In the genomic region with DNA sequence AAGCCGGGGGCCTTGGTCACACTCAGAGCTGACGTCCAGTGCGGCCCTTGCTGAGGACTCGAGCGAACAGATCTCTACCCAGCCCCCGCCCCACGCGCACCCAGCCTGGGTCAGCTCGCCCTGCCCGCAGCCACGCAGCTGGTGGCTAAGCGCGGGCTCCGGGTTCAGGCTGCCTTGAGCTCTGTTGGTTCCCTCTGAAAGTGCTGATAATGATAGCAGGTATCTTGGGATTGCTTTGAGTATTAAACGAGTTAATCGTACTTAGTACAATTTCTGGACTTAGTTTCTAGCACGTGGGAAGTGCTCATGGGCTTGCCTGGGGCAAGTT, we compare ENCODE assay signal across 8 cellular contexts.
A peak's percentile ranks its signal among the peaks of the same experiment; 100 is the strongest.
DNase-seq lines count a peak whose midpoint lies in the region; ATAC-seq, FAIRE-seq and TF ChIP-seq lines count a peak whose summit lies in the region.

No MANE protein-coding gene starts in this region.

- ATAC-seq in A549: peak in 1 of 2 experiments; percentile 53; a peak in 2 of 6 replicates
- no peak for ATAC-seq in GM23338
- ATAC-seq in omental fat pad (ENCODE audit: low FRiP score): no peak
- ATAC-seq in HG03039 (IDR thresholded peaks at IDR 0.05; ENCODE audit: unreplicated experiment): no peak

- no peaks in the 10 kb centered on the region for H3K36me3 ChIP-seq in GM23338 (ENCODE audit: insufficient read depth)

- CTCF ChIA-PET in A549 (lab: Yijun Ruan, JAX): interaction anchor here (0.6 to 9.6 kb wide), 78 partner anchors 10 to 656 kb away, joined by 3 to 117 read pairs (median 5); no protein-coding TSS in a partner anchor

- no peaks in the 10 kb centered on the region for H3K36me3 Mint-ChIP-seq in GM23338 (ENCODE audit: low read depth)

- no peaks in the 10 kb centered on the region; the same call in 2 of the 3 replicates for H3K9me3 Mint-ChIP-seq in GM23338

- peaks cover 4% of the 10 kb centered on the region for H3K27me3 Mint-ChIP-seq in GM23338 (ENCODE audit: insufficient read depth, low read depth, poor library complexity)

- no peaks in the 10 kb centered on the region for H3F3A ChIP-seq in GM23338 (replicated peaks; ENCODE audit: low read depth)

- TF ChIP-seq RAD21 in A549 (conservative IDR thresholded peaks at IDR 0.05 in 1 of 2, IDR thresholded peaks at IDR 0.05 in 1 of 2): no peak; a peak in 1 of 5 replicates

- TF ChIP-seq EP300 in A549 (IDR thresholded peaks at IDR 0.05): no peak

- peak overlapping the region; percentile 57 for H3K4me3 ChIP-seq in A549
- H3K4me3 ChIP-seq in GM23338: peak overlapping the region; percentile 82
- peak overlapping the region; percentile 47 for H3K4me3 ChIP-seq in astrocyte of the cerebellum (ENCODE audit: low read depth, low read length)
- peak overlapping the region; percentile 41 for H3K4me3 ChIP-seq in mononuclear cell (ENCODE audit: low read length)

- H3K9me3 ChIP-seq in A549 (no peaks in the 10 kb centered on the region), mononuclear cell (ENCODE audit: low read depth, low read length) (no peaks in the 10 kb centered on the region)

- H3K27ac Mint-ChIP-seq in GM23338: no peak overlapping the region

- H3K4me1 ChIP-seq in A549 (no peaks in the 10 kb centered on the region), GM23338 (ENCODE audit: insufficient read depth) (no peaks in the 10 kb centered on the region), mononuclear cell (ENCODE audit: insufficient read depth, low read length) (peaks cover 36% of the 10 kb centered on the region)

- peak; percentile 26; the same call in 2 of the 3 replicates for TF ChIP-seq CTCF in A549 (IDR thresholded peaks at IDR 0.05)
- no peak for TF ChIP-seq CTCF in GM23338 (conservative IDR thresholded peaks at IDR 0.05; ENCODE audit: low read depth in 2 of 2)
- no peak for TF ChIP-seq CTCF in astrocyte of the cerebellum (IDR thresholded peaks at IDR 0.05; ENCODE audit: low read depth, low read length, missing control alignments)
- no peak for TF ChIP-seq CTCF in omental fat pad (IDR thresholded peaks at IDR 0.05)

- WGBS in A549 (ENCODE audit: missing lambda C conversion rate): 33% methylated on average over 9 of the region's 17 CpGs

- POLR2A ChIA-PET in A549 (lab: Yijun Ruan, JAX): interaction anchor here (0.8 to 1.7 kb wide), 4 partner anchors 105 to 445 kb away, joined by 3 to 8 read pairs (median 6); a partner anchor contains a TSS

- in situ Hi-C loops in astrocyte of the cerebellum (cut with HindIII; ENCODE audit: low sequenced_read_pairs): no loop called here

- peak overlapping the region; percentile 77 for H3K4me3 Mint-ChIP-seq in GM23338

- H3K4me2 ChIP-seq in A549 (peak overlapping the region; percentile 79), GM23338 (peak overlapping the region; percentile 93)

- DNase-seq in A549 (ENCODE audit: low read depth in 1 of 2, low spot score in 1 of 2) (no peak), GM23338 (ENCODE audit: low spot score) (no peak), astrocyte of the cerebellum (ENCODE audit: low read depth) (no peak), kidney glomerular epithelial cell (lab: John Stamatoyannopoulos, UW) (no peak), omental fat pad (ENCODE audit: low spot score) (no peak), HuH-7.5 (ENCODE audit: low spot score) (no peak)

- no peak for FAIRE-seq in A549 (lab: Jason Lieb, UNC)

- no peaks in the 10 kb centered on the region for H3K4me1 Mint-ChIP-seq in GM23338

- no peaks in the 10 kb centered on the region for H3K79me2 ChIP-seq in GM23338 (replicated peaks; ENCODE audit: insufficient read depth)

- no peaks in the 10 kb centered on the region for H4K20me1 ChIP-seq in GM23338 (replicated peaks; ENCODE audit: insufficient read depth)

- no peaks in the 10 kb centered on the region; the same call in 1 of the 2 replicates for H3K9me2 ChIP-seq in GM23338 (ENCODE audit: insufficient read depth)

- H2AFZ ChIP-seq in GM23338: peak overlapping the region; percentile 99

- TF ChIP-seq POLR2A in A549 (IDR thresholded peaks at IDR 0.05; ENCODE audit: low read length): no peak

- peak overlapping the region; percentile 63 to 85; a peak in 5 of 6 replicates for H3K27ac ChIP-seq in A549
- no peak overlapping the region for H3K27ac ChIP-seq in GM23338 (ENCODE audit: low read depth)

- H3K27me3 ChIP-seq in GM23338 (ENCODE audit: insufficient read depth) (peaks cover 24% of the 10 kb centered on the region), mononuclear cell (ENCODE audit: insufficient read depth, low read length) (peaks cover 29% of the 10 kb centered on the region)

TF ChIP-seq in A549, 52 proteins besides CTCF, POLR2A, EP300 and RAD21:
- TF ChIP-seq SMC3 (IDR thresholded peaks at IDR 0.05): 0 out of 3 replicates have a peak, but pooled peaks have one; percentile 2
- no peak for TF ChIP-seq KDM1A (IDR thresholded peaks at IDR 0.05; ENCODE audit: low read depth)

TF ChIP-seq in GM23338, 12 proteins besides CTCF, POLR2A, EP300 and RAD21 (continues in another document):
- TF ChIP-seq NANOG (IDR thresholded peaks at IDR 0.05; ENCODE audit: borderline replicate concordance): no peak
- TF ChIP-seq EZH2phosphoT487 (IDR thresholded peaks at IDR 0.05; ENCODE audit: unreplicated experiment): no peak
- TF ChIP-seq, protein P1, sequence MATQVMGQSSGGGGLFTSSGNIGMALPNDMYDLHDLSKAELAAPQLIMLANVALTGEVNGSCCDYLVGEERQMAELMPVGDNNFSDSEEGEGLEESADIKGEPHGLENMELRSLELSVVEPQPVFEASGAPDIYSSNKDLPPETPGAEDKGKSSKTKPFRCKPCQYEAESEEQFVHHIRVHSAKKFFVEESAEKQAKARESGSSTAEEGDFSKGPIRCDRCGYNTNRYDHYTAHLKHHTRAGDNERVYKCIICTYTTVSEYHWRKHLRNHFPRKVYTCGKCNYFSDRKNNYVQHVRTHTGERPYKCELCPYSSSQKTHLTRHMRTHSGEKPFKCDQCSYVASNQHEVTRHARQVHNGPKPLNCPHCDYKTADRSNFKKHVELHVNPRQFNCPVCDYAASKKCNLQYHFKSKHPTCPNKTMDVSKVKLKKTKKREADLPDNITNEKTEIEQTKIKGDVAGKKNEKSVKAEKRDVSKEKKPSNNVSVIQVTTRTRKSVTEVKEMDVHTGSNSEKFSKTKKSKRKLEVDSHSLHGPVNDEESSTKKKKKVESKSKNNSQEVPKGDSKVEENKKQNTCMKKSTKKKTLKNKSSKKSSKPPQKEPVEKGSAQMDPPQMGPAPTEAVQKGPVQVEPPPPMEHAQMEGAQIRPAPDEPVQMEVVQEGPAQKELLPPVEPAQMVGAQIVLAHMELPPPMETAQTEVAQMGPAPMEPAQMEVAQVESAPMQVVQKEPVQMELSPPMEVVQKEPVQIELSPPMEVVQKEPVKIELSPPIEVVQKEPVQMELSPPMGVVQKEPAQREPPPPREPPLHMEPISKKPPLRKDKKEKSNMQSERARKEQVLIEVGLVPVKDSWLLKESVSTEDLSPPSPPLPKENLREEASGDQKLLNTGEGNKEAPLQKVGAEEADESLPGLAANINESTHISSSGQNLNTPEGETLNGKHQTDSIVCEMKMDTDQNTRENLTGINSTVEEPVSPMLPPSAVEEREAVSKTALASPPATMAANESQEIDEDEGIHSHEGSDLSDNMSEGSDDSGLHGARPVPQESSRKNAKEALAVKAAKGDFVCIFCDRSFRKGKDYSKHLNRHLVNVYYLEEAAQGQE (IDR thresholded peaks at IDR 0.05; ENCODE audit: unreplicated experiment): no peak
- TF ChIP-seq POLR2AphosphoS5 (IDR thresholded peaks at IDR 0.05; ENCODE audit: low read depth): no peak
- TF ChIP-seq, protein P2, sequence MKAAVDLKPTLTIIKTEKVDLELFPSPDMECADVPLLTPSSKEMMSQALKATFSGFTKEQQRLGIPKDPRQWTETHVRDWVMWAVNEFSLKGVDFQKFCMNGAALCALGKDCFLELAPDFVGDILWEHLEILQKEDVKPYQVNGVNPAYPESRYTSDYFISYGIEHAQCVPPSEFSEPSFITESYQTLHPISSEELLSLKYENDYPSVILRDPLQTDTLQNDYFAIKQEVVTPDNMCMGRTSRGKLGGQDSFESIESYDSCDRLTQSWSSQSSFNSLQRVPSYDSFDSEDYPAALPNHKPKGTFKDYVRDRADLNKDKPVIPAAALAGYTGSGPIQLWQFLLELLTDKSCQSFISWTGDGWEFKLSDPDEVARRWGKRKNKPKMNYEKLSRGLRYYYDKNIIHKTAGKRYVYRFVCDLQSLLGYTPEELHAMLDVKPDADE (IDR thresholded peaks at IDR 0.05): no peak
- TF ChIP-seq CREB1 (CRISPR knock-in tag; IDR thresholded peaks at IDR 0.05; ENCODE audit: low read depth): no peak
- no peak for TF ChIP-seq ZNF114 (CRISPR knock-in tag; IDR thresholded peaks at IDR 0.05)
- no peak for TF ChIP-seq ZNF331 (CRISPR knock-in tag; IDR thresholded peaks at IDR 0.05; ENCODE audit: low read depth)
